24 cellular contexts compared by ENCODE assay signal in genomic region chr1:23928789-23929188, GRCh38. TPM values are rescaled to one million over a fixed set of nuclear protein-coding genes. Genes with fewer than 3 reads are reported as not detected.
A peak's percentile ranks its signal among the peaks of the same experiment; 100 is the strongest.
DNase-seq lines count a peak whose midpoint lies in the region; ATAC-seq, FAIRE-seq and TF ChIP-seq lines count a peak whose summit lies in the region.
"Had no signal": no experiment of that assay in that cellular context is flagged by ENCODE, and none has a peak within 500 bp of the region (broad histone marks: within the 10 kb centered on the region; RNA-seq: fewer than 3 reads in every experiment).

No MANE protein-coding gene starts in this region.

- H3K9me2 ChIP-seq in GM23248 (ENCODE audit: insufficient read depth), result no peaks in the 10 kb centered on the region

- ATAC-seq in K562 (no peak), GM18511 (IDR thresholded peaks at IDR 0.05; ENCODE audit: unreplicated experiment) (no peak), GM21717 (IDR thresholded peaks at IDR 0.05; ENCODE audit: unreplicated experiment) (no peak)
- ATAC-seq: CD8-positive, alpha-beta T cell had no signal

- H2AFZ ChIP-seq in K562 (ENCODE audit: low read depth, low read length) (peak overlapping the region; percentile 51), GM23248 (no peak overlapping the region)

- in situ Hi-C loops in K562 (cut with MboI), result no loop called here
- in situ Hi-C loops in HAP-1 (cut with MboI; ENCODE audit: low sequenced_read_pairs), result no loop called here
- in situ Hi-C loops in GM23248 (cut with MboI), result no loop called here

- H3F3A ChIP-seq in GM23248 (ENCODE audit: insufficient read depth), result peaks cover 24% of the 10 kb centered on the region

- H3K4me2 ChIP-seq in K562 (ENCODE audit: insufficient read depth, low read length) (no peak overlapping the region), GM23248 (ENCODE audit: unreplicated experiment) (no peak overlapping the region)

- no peak overlapping the region for H3K4me3 ChIP-seq in K562
- H3K4me3 ChIP-seq in HAP-1, result no peak overlapping the region
- H3K4me3 ChIP-seq in GM23248, result no peak overlapping the region

- DNase-seq in NCI-H146 (lab: John Stamatoyannopoulos, UW) (peak; percentile 4), NCI-H146 treated with DMSO at 0.1 percent for 48 hours (lab: John Stamatoyannopoulos, UW; ENCODE audit: unreplicated experiment) (no peak), K562 (ENCODE audit: extremely low read depth in 1 of 4, low spot score in 3 of 4) (peak in 1 of 4 experiments; percentile 14), mesenteric fat pad (ENCODE audit: low spot score) (peak; percentile 16), HAP-1 (ENCODE audit: low spot score in 2 of 2) (no peak), GM23248 (no peak)
- DNase-seq: BE2C; Caco-2; CD4-positive, CD25-positive, alpha-beta regulatory T cell; CD8-positive, alpha-beta T cell; DMS153; DND-41; GOT3; HCEC 1CT had no signal

- H3K27me3 ChIP-seq in K562 (ENCODE audit: control insufficient read depth in 2 of 2, insufficient read depth in 2 of 2, low read length in 2 of 2) (no peaks in the 10 kb centered on the region), HAP-1 (ENCODE audit: low read depth) (no peaks in the 10 kb centered on the region), GM23248 (replicated peaks; ENCODE audit: insufficient read depth) (no peaks in the 10 kb centered on the region)
- H3K27me3 ChIP-seq: BE2C had no signal

- H3K27ac ChIP-seq in K562 (ENCODE audit: extremely low read depth, low read depth, low read length) (no peak overlapping the region), GM23248 (no peak overlapping the region)
- H3K27ac ChIP-seq: 22Rv1, C4-2B had no signal

- CTCF ChIA-PET in K562 (lab: Yijun Ruan, JAX; ENCODE audit: low intra/inter-chr PET ratio), result no interaction called here

- no peak for TF ChIP-seq EP300 in K562 (IDR thresholded peaks at IDR 0.05; ENCODE audit: low read length)

- no peak for FAIRE-seq in K562 (lab: Jason Lieb, UNC)
- FAIRE-seq: A204.1, G401.6, GM12892, GM19239, H54 had no signal

- no peak overlapping the region for H3K9ac ChIP-seq in K562 (ENCODE audit: insufficient read depth in 1 of 2, low read depth in 2 of 2, low read length in 2 of 2)
- H3K9ac ChIP-seq in GM23248, result no peak overlapping the region

- no peaks in the 10 kb centered on the region for H3K9me3 ChIP-seq in K562 (replicated peaks; ENCODE audit: control insufficient read depth, insufficient read depth, low read depth, low read length)
- no peaks in the 10 kb centered on the region for H3K9me3 ChIP-seq in HAP-1
- no peaks in the 10 kb centered on the region for H3K9me3 ChIP-seq in GM23248 (ENCODE audit: low read depth)
- H3K9me3 ChIP-seq: BE2C, Caco-2 had no signal

- POLR2A ChIA-PET in K562 (lab: Yijun Ruan, JAX), result interaction anchor here (1.0 kb wide), 2 partner anchors 10 to 26 kb away, joined by 3 read pairs; no protein-coding TSS in a partner anchor

- no peak for TF ChIP-seq POLR2A in K562 (conservative IDR thresholded peaks at IDR 0.05)

- H3K79me2 ChIP-seq in K562 (ENCODE audit: control insufficient read depth, insufficient read depth, low read length), result no peaks in the 10 kb centered on the region
- no peaks in the 10 kb centered on the region for H3K79me2 ChIP-seq in GM23248 (ENCODE audit: insufficient read depth)

- no peaks in the 10 kb centered on the region for H3K9me1 ChIP-seq in K562 (ENCODE audit: control insufficient read depth, insufficient read depth, low read length)

- H4K20me1 ChIP-seq in K562 (replicated peaks; ENCODE audit: control insufficient read depth, insufficient read depth, low read length) (no peaks in the 10 kb centered on the region), GM23248 (ENCODE audit: insufficient read depth) (no peaks in the 10 kb centered on the region)

- no peaks in the 10 kb centered on the region for H3K36me3 ChIP-seq in K562 (ENCODE audit: control insufficient read depth, insufficient read depth, low read length)
- no peaks in the 10 kb centered on the region; the same call in 1 of the 2 replicates for H3K36me3 ChIP-seq in HAP-1 (replicated peaks)
- H3K36me3 ChIP-seq in GM23248 (ENCODE audit: low read depth), result no peaks in the 10 kb centered on the region
- H3K36me3 ChIP-seq: BE2C had no signal

- 32% methylated on average over 4 of the region's 4 CpGs for WGBS in K562 (ENCODE audit: insufficient coverage, low coverage, missing lambda C conversion rate)
- WGBS in GM23248 (ENCODE audit: low coverage in 1 of 2, low lambda C conversion rate in 2 of 2, missing lambda C conversion rate in 2 of 2), 2 experiments, result 78 to 83% methylated on average over 4 of the region's 4 CpGs

- no TSS peak for BruUV-seq in K562 (replicated peaks; lab: Mats Ljungman, UMichigan)

- no peak for TF ChIP-seq CTCF in K562 (IDR thresholded peaks at IDR 0.05 in 2 of 3, conservative IDR thresholded peaks at IDR 0.05 in 1 of 3; ENCODE audit: insufficient read depth in 2 of 3, low read depth in 1 of 3, low read length in 3 of 3)

- intact Hi-C loops in K562 (cut with micrococcal nuclease), result no loop called here

- TF ChIP-seq RAD21 in K562 (CRISPR knock-in tag; conservative IDR thresholded peaks at IDR 0.05 in 1 of 2, IDR thresholded peaks at IDR 0.05 in 1 of 2), result no peak

- peaks cover 0 to 3% of the 10 kb centered on the region in 2 experiments; a peak in 1 of 5 replicates for H3K4me1 ChIP-seq in K562 (replicated peaks in 1 of 2; ENCODE audit: control insufficient read depth in 2 of 2, insufficient read depth in 2 of 2, low read length in 2 of 2)
- H3K4me1 ChIP-seq in HAP-1, result no peaks in the 10 kb centered on the region; the same call in 1 of the 2 replicates
- H3K4me1 ChIP-seq in GM23248 (ENCODE audit: insufficient read depth), result peaks cover 21% of the 10 kb centered on the region
- H3K4me1 ChIP-seq: BE2C had no signal

RNA-seq across cellular contexts. Expression of gene CNR2, which starts 15.6 kb away (rescaled TPM):
- not detected in 2 replicates for total RNA-seq in K562 (2011; cell fraction: chromatin; rRNA removed; ENCODE audit: low replicate concordance)
- total RNA-seq in K562 (2011; cell fraction: nucleolus; rRNA removed), result not detected in 2 replicates
- 0.07 TPM in 1 of 2 replicates, not detected in the other for total RNA-seq in K562 (2011; cell fraction: nucleoplasm; rRNA removed)
- total RNA-seq in K562 (2014; rRNA removed) (not detected in 2 replicates), K562 (2014; rRNA removed; fragmentation: Illumina TruSeq; extraction: Trizol) (not detected in 2 replicates), K562 (2015; rRNA removed; fragmentation: Illumina TruSeq; extraction: Trizol) (not detected in 2 replicates), K562 (2021) (not detected in 2 replicates), mesenteric fat pad (not detected)
- polyA plus RNA-seq in K562 (2011; rRNA removed) (not detected in 2 replicates), K562 (2014; fragmentation: Illumina TruSeq; extraction: Trizol) (not detected in 2 replicates), K562 (2014; fragmentation: Nextera tagmentation; extraction: Ambion mirVana) (not detected), K562 (2014; rRNA removed) (0.04 TPM in 1 of 2 replicates, not detected in the other), GM23248 (2016; fragmentation: Nextera tagmentation; extraction: Ambion mirVana) (not detected in 2 replicates)
- polyA plus RNA-seq in K562 (2011; cell fraction: cytosol; rRNA removed), result not detected in 2 replicates
- not detected in 2 replicates for polyA plus RNA-seq in K562 (2011; cell fraction: nucleus; rRNA removed)
- 0.01 TPM in 1 of 2 replicates, not detected in the other for polyA plus RNA-seq in K562 (2012)
- not detected in 2 replicates for polyA minus RNA-seq in K562 (2011; rRNA and poly(A)+ RNA removed)
- polyA minus RNA-seq in K562 (2011; cell fraction: cytosol; rRNA and poly(A)+ RNA removed), result not detected in 2 replicates
- not detected in 2 replicates for polyA minus RNA-seq in K562 (2011; cell fraction: nucleus; rRNA and poly(A)+ RNA removed)
- not detected in 2 replicates for total RNA-seq in GM23248 (2014; rRNA removed; shearing (Covaris generic))
- total RNA-seq: Caco-2 had no signal
- polyA plus RNA-seq: AG04450 had no signal

RNA-seq across cellular contexts. Expression of gene PNRC2, which starts 30.8 kb away (rescaled TPM):
- 17.2 and 67.9 TPM in 2 replicates for total RNA-seq in K562 (2011; cell fraction: chromatin; rRNA removed; ENCODE audit: low replicate concordance)
- 15.8 and 18.9 TPM in 2 replicates for total RNA-seq in K562 (2011; cell fraction: nucleolus; rRNA removed)
- 46.6 and 90.9 TPM in 2 replicates for total RNA-seq in K562 (2011; cell fraction: nucleoplasm; rRNA removed)
- total RNA-seq in K562 (2014; rRNA removed) (120 and 127 TPM in 2 replicates), K562 (2014; rRNA removed; fragmentation: Illumina TruSeq; extraction: Trizol) (203 and 235 TPM in 2 replicates), K562 (2015; rRNA removed; fragmentation: Illumina TruSeq; extraction: Trizol) (222 and 230 TPM in 2 replicates), K562 (2021) (197 TPM in 2 replicates), mesenteric fat pad (94.5 TPM)
- polyA plus RNA-seq in K562 (2011; rRNA removed) (208 and 228 TPM in 2 replicates), K562 (2014; fragmentation: Illumina TruSeq; extraction: Trizol) (260 and 303 TPM in 2 replicates), K562 (2014; fragmentation: Nextera tagmentation; extraction: Ambion mirVana) (100 to 1,000 TPM; 178 to 212 TPM), K562 (2014; rRNA removed) (196 and 203 TPM in 2 replicates), GM23248 (2016; fragmentation: Nextera tagmentation; extraction: Ambion mirVana) (67.4 and 71.2 TPM in 2 replicates)
- 72.6 and 105 TPM in 2 replicates for polyA plus RNA-seq in K562 (2011; cell fraction: cytosol; rRNA removed)
- polyA plus RNA-seq in K562 (2011; cell fraction: nucleus; rRNA removed), result 98.0 and 210 TPM in 2 replicates
- polyA plus RNA-seq in K562 (2012), result 157 and 165 TPM in 2 replicates
- polyA minus RNA-seq in K562 (2011; rRNA and poly(A)+ RNA removed), result 164 and 170 TPM in 2 replicates
- polyA minus RNA-seq in K562 (2011; cell fraction: cytosol; rRNA and poly(A)+ RNA removed), result 77.2 and 102 TPM in 2 replicates
- polyA minus RNA-seq in K562 (2011; cell fraction: nucleus; rRNA and poly(A)+ RNA removed), result 27.7 and 67.3 TPM in 2 replicates
- 77.3 and 77.9 TPM in 2 replicates for total RNA-seq in GM23248 (2014; rRNA removed; shearing (Covaris generic))

RNA-seq across cellular contexts. Expression of gene SRSF10, which starts 51.3 kb away (rescaled TPM):
- total RNA-seq in K562 (2011; cell fraction: chromatin; rRNA removed; ENCODE audit: low replicate concordance), result 169 and 504 TPM in 2 replicates
- total RNA-seq in K562 (2011; cell fraction: nucleolus; rRNA removed), result 115 and 121 TPM in 2 replicates
- 210 and 328 TPM in 2 replicates for total RNA-seq in K562 (2011; cell fraction: nucleoplasm; rRNA removed)
- total RNA-seq in K562 (2014; rRNA removed) (147 and 154 TPM in 2 replicates), K562 (2014; rRNA removed; fragmentation: Illumina TruSeq; extraction: Trizol) (246 and 266 TPM in 2 replicates), K562 (2015; rRNA removed; fragmentation: Illumina TruSeq; extraction: Trizol) (250 and 264 TPM in 2 replicates), K562 (2021) (154 and 165 TPM in 2 replicates), mesenteric fat pad (85.4 TPM)
- polyA plus RNA-seq in K562 (2011; rRNA removed) (163 and 205 TPM in 2 replicates), K562 (2014; fragmentation: Illumina TruSeq; extraction: Trizol) (200 and 256 TPM in 2 replicates), K562 (2014; fragmentation: Nextera tagmentation; extraction: Ambion mirVana) (100 to 1,000 TPM; 191 to 226 TPM), K562 (2014; rRNA removed) (173 and 184 TPM in 2 replicates), GM23248 (2016; fragmentation: Nextera tagmentation; extraction: Ambion mirVana) (111 and 121 TPM in 2 replicates)
- 84.6 and 130 TPM in 2 replicates for polyA plus RNA-seq in K562 (2011; cell fraction: cytosol; rRNA removed)
- polyA plus RNA-seq in K562 (2011; cell fraction: nucleus; rRNA removed), result 253 and 293 TPM in 2 replicates
- 138 and 150 TPM in 2 replicates for polyA plus RNA-seq in K562 (2012)
- polyA minus RNA-seq in K562 (2011; rRNA and poly(A)+ RNA removed), result 251 and 281 TPM in 2 replicates
- 75.5 and 78.6 TPM in 2 replicates for polyA minus RNA-seq in K562 (2011; cell fraction: cytosol; rRNA and poly(A)+ RNA removed)
- 265 and 458 TPM in 2 replicates for polyA minus RNA-seq in K562 (2011; cell fraction: nucleus; rRNA and poly(A)+ RNA removed)
- total RNA-seq in GM23248 (2014; rRNA removed; shearing (Covaris generic)), result 81.7 and 99.4 TPM in 2 replicates

Comparison
In these comparisons a context has a peak if more than half of its experiments do, and no peak if none do; other contexts are left out.
1. DNase-seq: peak in NCI-H146 (single experiment) and mesenteric fat pad (single experiment); none in NCI-H146 treated with DMSO at 0.1 percent for 48 hours (single experiment), HAP-1 (0 of 2) and GM23248 (single experiment).